ENCODE assay signal across 14 cellular contexts in genomic region chr21:42406201-42406601, GRCh38. TPM values are rescaled to one million over a fixed set of nuclear protein-coding genes. Genes with fewer than 3 reads are reported as not detected.
DNase-seq lines count a peak whose midpoint lies in the region; TF ChIP-seq lines count a peak whose summit lies in the region.
"Had no signal": no experiment of that assay in that cellular context is flagged by ENCODE, and none has a peak within 500 bp of the region (broad histone marks: within the 10 kb centered on the region; RNA-seq: fewer than 3 reads in every experiment).

No MANE protein-coding gene starts in this region.

- no peak overlapping the region for H3K27ac ChIP-seq in right atrium auricular region
- H3K27ac ChIP-seq: PC-9 had no signal

- intact Hi-C loops in cardiac septum (cut with DNase I): no loop called here

- H3K4me1 ChIP-seq in right atrium auricular region (no peaks in the 10 kb centered on the region), mononuclear cell (ENCODE audit: insufficient read depth, low read length) (peaks cover 20% of the 10 kb centered on the region)

- H3K9me3 ChIP-seq in right atrium auricular region: no peaks in the 10 kb centered on the region
- peaks cover 6% of the 10 kb centered on the region for H3K9me3 ChIP-seq in mononuclear cell (ENCODE audit: low read depth, low read length)

- H3K27me3 ChIP-seq in right atrium auricular region (no peaks in the 10 kb centered on the region), mononuclear cell (ENCODE audit: insufficient read depth, low read length) (no peaks in the 10 kb centered on the region)

- peak; percentile 70 for DNase-seq in cardiac septum (ENCODE audit: low spot score)
- no peak for DNase-seq in right atrium auricular region (ENCODE audit: low spot score)
- peak; percentile 76 to 79 for DNase-seq in activated T-cell treated with anti-CD3 and anti-CD28 coated beads, Interleukin-2, amount 50 U/mL, for 48 hours
- no peak for DNase-seq in NCI-H2227 (lab: John Stamatoyannopoulos, UW; ENCODE audit: unreplicated experiment)
- DNase-seq in NCI-H1417 treated with DMSO at 0.1 percent for 48 hours (lab: John Stamatoyannopoulos, UW): no peak
- DNase-seq in NCI-H187 treated with DMSO at 0.1 percent for 48 hours (lab: John Stamatoyannopoulos, UW): no peak
- DNase-seq in NCI-H2107 (lab: John Stamatoyannopoulos, UW): no peak
- DNase-seq: midbrain, NCI-H1694, PC-9, right cardiac atrium had no signal

- no peaks in the 10 kb centered on the region for H3K36me3 ChIP-seq in right atrium auricular region

- no peak for TF ChIP-seq CTCF in right atrium auricular region (IDR thresholded peaks at IDR 0.05)

- H3K4me3 ChIP-seq in right atrium auricular region: no peak overlapping the region
- peak overlapping the region; percentile 47 for H3K4me3 ChIP-seq in mononuclear cell (ENCODE audit: low read length)
- H3K4me3 ChIP-seq: PC-9 had no signal

RNA-seq across cellular contexts. Expression of gene UBASH3A, which starts 2.5 kb away (rescaled TPM):
- total RNA-seq in cardiac septum: not detected
- total RNA-seq in right atrium auricular region: under 1 TPM in 1 of 2 donors, not detected in 1; 0.12 TPM
- 18.5 TPM for total RNA-seq in mononuclear cell
- total RNA-seq: endothelial cell of umbilical vein, PC-9 had no signal

RNA-seq across cellular contexts. Expression of gene TMPRSS3, which starts 10.3 kb away (rescaled TPM):
- total RNA-seq in cardiac septum: not detected
- total RNA-seq in right atrium auricular region: 1 to 10 TPM; 1.1 to 2.4 TPM
- 0.42 TPM for total RNA-seq in mononuclear cell
- total RNA-seq: endothelial cell of umbilical vein, right cardiac atrium had no signal

RNA-seq across cellular contexts. Expression of gene TFF1, which starts 39.9 kb away (rescaled TPM):
- total RNA-seq in cardiac septum: not detected
- not detected for total RNA-seq in right atrium auricular region
- not detected for total RNA-seq in mononuclear cell
- total RNA-seq: aorta, endothelial cell of umbilical vein, right cardiac atrium had no signal

RNA-seq across cellular contexts. Expression of gene TFF2, which starts 55.4 kb away (rescaled TPM):
- total RNA-seq in cardiac septum: not detected
- total RNA-seq in right atrium auricular region: not detected
- total RNA-seq in mononuclear cell: not detected
- total RNA-seq: aorta, endothelial cell of umbilical vein, right cardiac atrium had no signal

Comparison
In these comparisons a context has a peak if more than half of its experiments do, and no peak if none do; other contexts are left out.
1. DNase-seq: peak in cardiac septum (single experiment) and activated T-cell treated with anti-CD3 and anti-CD28 coated beads, Interleukin-2, amount 50 U/mL, for 48 hours (2 of 2); none in right atrium auricular region (single experiment), NCI-H2227 (single experiment), NCI-H1417 treated with DMSO at 0.1 percent for 48 hours (single experiment), NCI-H187 treated with DMSO at 0.1 percent for 48 hours (single experiment) and NCI-H2107 (single experiment).
2. RNA of gene UBASH3A, which starts 2.5 kb away (total RNA-seq): 18.5 TPM in mononuclear cell (single experiment); 0.12 TPM in right atrium auricular region and not detected in cardiac septum (single experiment); every median in the first group is over 10 times any median in the second.